13 cellular contexts compared by ENCODE assay signal in genomic region chr13:44013666-44014291, GRCh38.
DNase-seq lines count a peak whose midpoint lies in the region; FAIRE-seq and TF ChIP-seq lines count a peak whose summit lies in the region.
"Had no signal": no experiment of that assay in that cellular context is flagged by ENCODE, and none has a peak within 500 bp of the region (broad histone marks: within the 10 kb centered on the region; RNA-seq: fewer than 3 reads in every experiment).

No MANE protein-coding gene starts in this region.

- no peak for FAIRE-seq in HTR-8/SVneo (lab: Jason Lieb, UNC)
- FAIRE-seq: H1 had no signal

- no peaks in the 10 kb centered on the region for H3K36me3 Mint-ChIP-seq in CD14-positive monocyte
- H3K36me3 Mint-ChIP-seq in glutamatergic neuron (ENCODE audit: unreplicated experiment) = no peaks in the 10 kb centered on the region

- H3K27me3 Mint-ChIP-seq in CD14-positive monocyte (ENCODE audit: low read depth in 3 of 3) = peaks cover 0 to 4% (median 4%) of the 10 kb centered on the region in 3 donors
- H3K27me3 Mint-ChIP-seq in glutamatergic neuron (ENCODE audit: unreplicated experiment) = no peaks in the 10 kb centered on the region

- H3K4me1 Mint-ChIP-seq in CD14-positive monocyte (peaks cover 12% of the 10 kb centered on the region), glutamatergic neuron (ENCODE audit: low read depth, unreplicated experiment) (peaks cover 1% of the 10 kb centered on the region)

- intact Hi-C loops in CD14-positive monocyte (cut with micrococcal nuclease) = no loop called here

- H3K27ac Mint-ChIP-seq in CD14-positive monocyte (no peak overlapping the region), glutamatergic neuron (ENCODE audit: unreplicated experiment) (no peak overlapping the region)
- H3K27ac Mint-ChIP-seq: activated CD4-positive, alpha-beta T cell treated with anti-CD3 and anti-CD28 coated beads, Interleukin-2, amount 10 ng/mL, durations not matched to agents 24 days and 14 days had no signal

- H3K27ac ChIP-seq in caudate nucleus (ENCODE audit: low read depth, low read length) = peak overlapping the region; percentile 68
- H3K27ac ChIP-seq: lower lobe of right lung had no signal

- no peak overlapping the region for H3K4me3 Mint-ChIP-seq in CD14-positive monocyte
- H3K4me3 Mint-ChIP-seq in glutamatergic neuron (ENCODE audit: unreplicated experiment) = no peak overlapping the region
- H3K4me3 Mint-ChIP-seq: activated CD4-positive, alpha-beta T cell treated with anti-CD3 and anti-CD28 coated beads, Interleukin-2, amount 10 ng/mL, durations not matched to agents 24 days and 14 days had no signal

- DNase-seq in M059J (ENCODE audit: low read depth) (peak; percentile 79), caudate nucleus (lab: John Stamatoyannopoulos, UW) (peak in 2 of 61 donors; percentile 26 to 45), iris pigment epithelial cell (ENCODE audit: low read depth) (peak; percentile 77), superior temporal gyrus (ENCODE audit: extremely low spot score) (peak; percentile 64), CD14-positive monocyte (ENCODE audit: low spot score) (no peak), glutamatergic neuron (no peak), HTR-8/SVneo (ENCODE audit: insufficient read length, low spot score) (no peak), RPMI8226 (no peak)
- DNase-seq: activated CD4-positive, alpha-beta T cell treated with anti-CD3 and anti-CD28 coated beads, Interleukin-2, amount 10 ng/mL, durations not matched to agents 24 days and 14 days; lower lobe of right lung; NCI-H82; stimulated activated CD4-positive, alpha-beta T cell treated with anti-CD3 and anti-CD28 coated beads, Interleukin-4, amount 100 ng/mL, for 24 hours had no signal

- TF ChIP-seq CTCF in CD14-positive monocyte (IDR thresholded peaks at IDR 0.05) (no peak), glutamatergic neuron (IDR thresholded peaks at IDR 0.05; ENCODE audit: partially characterized antibody, unreplicated experiment) (no peak)

- H3K9me3 Mint-ChIP-seq in CD14-positive monocyte = peaks cover 0 to 3% (median 0%) of the 10 kb centered on the region in 7 donors
- H3K9me3 Mint-ChIP-seq in glutamatergic neuron (ENCODE audit: unreplicated experiment) = no peaks in the 10 kb centered on the region
- H3K9me3 Mint-ChIP-seq: activated CD4-positive, alpha-beta T cell treated with anti-CD3 and anti-CD28 coated beads, Interleukin-2, amount 10 ng/mL, durations not matched to agents 24 days and 14 days had no signal

Comparison
In these comparisons a context has a peak if more than half of its experiments do, and no peak if none do; other contexts are left out.
1. DNase-seq: peak in M059J (single experiment), iris pigment epithelial cell (single experiment) and superior temporal gyrus (single experiment); none in CD14-positive monocyte (single experiment), glutamatergic neuron (single experiment), HTR-8/SVneo (single experiment) and RPMI8226 (single experiment).